ENCODE assay signal across 11 cellular contexts in the genomic region with DNA sequence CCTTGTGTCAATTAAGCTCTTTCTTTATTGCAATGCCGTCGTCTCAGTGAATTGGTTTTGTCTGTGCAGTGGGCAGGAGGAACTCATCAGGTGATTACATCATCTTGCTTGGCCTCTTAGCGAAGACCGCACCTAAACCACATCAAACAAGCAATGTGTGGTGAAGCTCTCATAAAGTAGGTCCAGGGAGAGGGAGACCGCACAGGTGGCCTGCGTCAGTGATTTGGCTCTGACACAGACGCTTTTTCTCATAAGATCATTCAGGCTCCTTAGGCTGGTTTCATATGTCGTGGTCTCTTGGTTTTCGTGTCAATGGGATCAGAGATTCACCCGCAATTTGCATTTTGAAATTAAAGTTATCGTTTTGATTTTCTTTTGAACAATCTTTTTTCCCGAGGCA. TPM values are rescaled to one million over a fixed set of nuclear protein-coding genes. Genes with fewer than 3 reads are reported as not detected.
DNase-seq lines count a peak whose midpoint lies in the region; ATAC-seq lines count a peak whose summit lies in the region.
"Had no signal": no experiment of that assay in that cellular context is flagged by ENCODE, and none has a peak within 500 bp of the region (broad histone marks: within the 10 kb centered on the region; RNA-seq: fewer than 3 reads in every experiment).

No MANE protein-coding gene starts in this region.

- POLR2A ChIA-PET in activated naive CD8-positive, alpha-beta T cell treated with anti-CD3 and anti-CD28 coated beads, Interleukin-2, amount 10 ng/mL, durations not matched to agents 7 days and 5 days (lab: Charles Lee) = interaction anchor here (0.6 kb wide), 2 partner anchors 8 to 69 kb away, joined by 3 read pairs; no protein-coding TSS in a partner anchor

- H3K36me3 Mint-ChIP-seq in activated naive CD8-positive, alpha-beta T cell treated with anti-CD3 and anti-CD28 coated beads, Interleukin-2, amount 10 ng/mL, durations not matched to agents 7 days and 5 days = no peaks in the 10 kb centered on the region
- H3K36me3 Mint-ChIP-seq in stimulated activated naive CD8-positive, alpha-beta T cell treated with anti-CD3 and anti-CD28 coated beads, Interleukin-15, Interleukin-2, amounts not matched to agents 100 ng/mL and 50 ng/mL, for 24 hours (ENCODE audit: low read depth) = no peaks in the 10 kb centered on the region

- DNase-seq in activated naive CD4-positive, alpha-beta T cell treated with Interleukin-2 at 50 U/mL for 16 hours = peak; percentile 48
- DNase-seq in activated naive CD4-positive, alpha-beta T cell treated with anti-CD3 and anti-CD28 coated beads, Interleukin-2, amount 50 U/mL, for 16 hours = no peak
- DNase-seq in RPMI8226 = peak; percentile 81
- DNase-seq in activated naive CD8-positive, alpha-beta T cell treated with anti-CD3 and anti-CD28 coated beads, Interleukin-2, amount 10 ng/mL, durations not matched to agents 7 days and 5 days = no peak
- no peak for DNase-seq in NCI-H1930 (lab: John Stamatoyannopoulos, UW)
- no peak for DNase-seq in NK-92 (lab: John Stamatoyannopoulos, UW; ENCODE audit: unreplicated experiment)
- DNase-seq: amniotic stem cell, NCI-H748 treated with DMSO at 0.1 percent for 48 hours had no signal

- peaks cover 8% of the 10 kb centered on the region for H3K4me1 Mint-ChIP-seq in activated naive CD8-positive, alpha-beta T cell treated with anti-CD3 and anti-CD28 coated beads, Interleukin-2, amount 10 ng/mL, durations not matched to agents 7 days and 5 days
- peaks cover 9% of the 10 kb centered on the region for H3K4me1 Mint-ChIP-seq in stimulated activated naive CD8-positive, alpha-beta T cell treated with anti-CD3 and anti-CD28 coated beads, Interleukin-15, Interleukin-2, amounts not matched to agents 100 ng/mL and 50 ng/mL, for 24 hours (ENCODE audit: low read depth)

- H3K27me3 Mint-ChIP-seq in activated naive CD8-positive, alpha-beta T cell treated with anti-CD3 and anti-CD28 coated beads, Interleukin-2, amount 10 ng/mL, durations not matched to agents 7 days and 5 days = peaks cover 39% of the 10 kb centered on the region
- peaks cover 4% of the 10 kb centered on the region for H3K27me3 Mint-ChIP-seq in stimulated activated naive CD8-positive, alpha-beta T cell treated with anti-CD3 and anti-CD28 coated beads, Interleukin-15, Interleukin-2, amounts not matched to agents 100 ng/mL and 50 ng/mL, for 24 hours

- ATAC-seq in activated naive CD8-positive, alpha-beta T cell treated with anti-CD3 and anti-CD28 coated beads, Interleukin-2, amount 10 ng/mL, durations not matched to agents 7 days and 5 days (ENCODE audit: low read depth) = peak; percentile 63
- ATAC-seq in HG03442 (IDR thresholded peaks at IDR 0.05; ENCODE audit: unreplicated experiment) = no peak
- ATAC-seq: esophagus mucosa had no signal

- H3K9me3 Mint-ChIP-seq in activated naive CD8-positive, alpha-beta T cell treated with anti-CD3 and anti-CD28 coated beads, Interleukin-2, amount 10 ng/mL, durations not matched to agents 7 days and 5 days = no peaks in the 10 kb centered on the region
- no peaks in the 10 kb centered on the region for H3K9me3 Mint-ChIP-seq in stimulated activated naive CD8-positive, alpha-beta T cell treated with anti-CD3 and anti-CD28 coated beads, Interleukin-15, Interleukin-2, amounts not matched to agents 100 ng/mL and 50 ng/mL, for 24 hours

- H3K27ac Mint-ChIP-seq in activated naive CD8-positive, alpha-beta T cell treated with anti-CD3 and anti-CD28 coated beads, Interleukin-2, amount 10 ng/mL, durations not matched to agents 7 days and 5 days = peak overlapping the region; percentile 15
- peak overlapping the region; percentile 26 for H3K27ac Mint-ChIP-seq in stimulated activated naive CD8-positive, alpha-beta T cell treated with anti-CD3 and anti-CD28 coated beads, Interleukin-15, Interleukin-2, amounts not matched to agents 100 ng/mL and 50 ng/mL, for 24 hours

- H3K4me3 Mint-ChIP-seq in activated naive CD8-positive, alpha-beta T cell treated with anti-CD3 and anti-CD28 coated beads, Interleukin-2, amount 10 ng/mL, durations not matched to agents 7 days and 5 days = peak overlapping the region; percentile 47
- H3K4me3 Mint-ChIP-seq in stimulated activated naive CD8-positive, alpha-beta T cell treated with anti-CD3 and anti-CD28 coated beads, Interleukin-15, Interleukin-2, amounts not matched to agents 100 ng/mL and 50 ng/mL, for 24 hours = no peak overlapping the region

RNA-seq across cellular contexts. Expression of a gene that starts 6.7 kb away (rescaled TPM):
- total RNA-seq in activated naive CD8-positive, alpha-beta T cell treated with anti-CD3 and anti-CD28 coated beads, Interleukin-2, amount 10 ng/mL, durations not matched to agents 7 days and 5 days = 10 to 100 TPM; 47.0 to 57.2 TPM

Comparison
In these comparisons a context has a peak if more than half of its experiments do, and no peak if none do; other contexts are left out.
1. DNase-seq: peak in activated naive CD4-positive, alpha-beta T cell treated with Interleukin-2 at 50 U/mL for 16 hours (single experiment) and RPMI8226 (single experiment); none in activated naive CD4-positive, alpha-beta T cell treated with anti-CD3 and anti-CD28 coated beads, Interleukin-2, amount 50 U/mL, for 16 hours (single experiment), activated naive CD8-positive, alpha-beta T cell treated with anti-CD3 and anti-CD28 coated beads, Interleukin-2, amount 10 ng/mL, durations not matched to agents 7 days and 5 days (single experiment), NCI-H1930 (0 of 2) and NK-92 (single experiment).